Comparison of ENCODE assay signal across 13 cellular contexts in the genomic region with DNA sequence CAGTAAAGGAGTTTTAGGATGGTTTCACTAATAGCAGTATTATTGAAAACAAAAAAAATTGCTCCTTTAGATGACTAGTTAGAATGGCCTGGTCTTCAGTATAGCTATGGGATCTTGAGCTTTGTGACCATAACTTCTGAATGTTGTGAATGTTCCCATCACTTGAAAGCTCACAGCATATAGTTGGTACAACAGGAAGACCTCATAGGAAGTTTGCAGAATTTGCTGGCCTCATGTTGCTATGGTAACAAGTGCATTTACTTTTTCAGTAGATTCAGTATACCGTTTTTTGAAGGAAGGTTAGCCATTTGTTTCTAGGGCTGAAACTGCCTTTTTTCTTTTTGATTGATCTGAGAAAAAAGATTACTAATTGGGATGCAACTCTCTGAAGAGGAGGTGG.
DNase-seq lines count a peak whose midpoint lies in the region; ATAC-seq, FAIRE-seq and TF ChIP-seq lines count a peak whose summit lies in the region.
"Had no signal": no experiment of that assay in that cellular context is flagged by ENCODE, and none has a peak within 500 bp of the region (broad histone marks: within the 10 kb centered on the region; RNA-seq: fewer than 3 reads in every experiment).

No MANE protein-coding gene starts in this region.

- peak; percentile 15 for DNase-seq in GM10248 (ENCODE audit: extremely low spot score)
- peak; percentile 49 for DNase-seq in KBM-7
- DNase-seq in effector memory CD8-positive, alpha-beta T cell, result peak in 1 of 3 experiments; percentile 3
- DNase-seq in D721Med (ENCODE audit: insufficient read length, low spot score), result no peak
- DNase-seq in dedifferentiated amniotic fluid mesenchymal stem cell (ENCODE audit: extremely low spot score), result no peak
- DNase-seq: activated CD4-positive, alpha-beta T cell treated with anti-CD3 and anti-CD28 coated beads for 36 hours; NCI-H187 treated with DMSO at 0.1 percent for 48 hours; trophoblast cell had no signal

- in situ Hi-C loops in KBM-7 (cut with MboI; ENCODE audit: low pct_unique_long_range_greater_than_20kb, low sequenced_read_pairs), result no loop called here

- peaks cover 22% of the 10 kb centered on the region for H3K4me1 ChIP-seq in BLaER1

- CTCF ChIA-PET in GM10248 (lab: Yijun Ruan, JAX), result interaction anchor here (2.4 to 2.8 kb wide), 2 partner anchors 9 to 37 kb away, joined by 5 to 14 read pairs; a partner anchor contains a TSS

- no peaks in the 10 kb centered on the region for H3K9me3 ChIP-seq in BLaER1

- H3K9ac ChIP-seq in BLaER1, result no peak overlapping the region
- H3K9ac ChIP-seq: parathyroid adenoma had no signal

- no peak for FAIRE-seq in D721Med (lab: Jason Lieb, UNC)

- H3K4me2 ChIP-seq in BLaER1, result peak overlapping the region; percentile 3; the same call in 1 of the 2 replicates

- POLR2A ChIA-PET in GM10248 (lab: Yijun Ruan, JAX), result no interaction called here

- peak overlapping the region in 1 of 2 donors; percentile 62 for H3K27ac Mint-ChIP-seq in effector memory CD8-positive, alpha-beta T cell
- H3K27ac Mint-ChIP-seq: activated CD4-positive, alpha-beta T cell treated with anti-CD3 and anti-CD28 coated beads for 36 hours had no signal

- ATAC-seq in effector memory CD8-positive, alpha-beta T cell (replicated peaks), result peak; percentile 76
- ATAC-seq in GM18511 (IDR thresholded peaks at IDR 0.05; ENCODE audit: unreplicated experiment) (no peak), GM21367 (IDR thresholded peaks at IDR 0.05; ENCODE audit: unreplicated experiment) (no peak)
- ATAC-seq: activated CD4-positive, alpha-beta T cell treated with anti-CD3 and anti-CD28 coated beads for 36 hours; HCT116 had no signal

- no peak overlapping the region for H3K27ac ChIP-seq in BLaER1
- H3K27ac ChIP-seq: parathyroid adenoma had no signal

- H3K4me3 ChIP-seq in BLaER1, result no peak overlapping the region

- no peaks in the 10 kb centered on the region for H3K27me3 Mint-ChIP-seq in effector memory CD8-positive, alpha-beta T cell
- H3K27me3 Mint-ChIP-seq: activated CD4-positive, alpha-beta T cell treated with anti-CD3 and anti-CD28 coated beads for 36 hours had no signal

- peaks cover 18% of the 10 kb centered on the region for H3K36me3 ChIP-seq in BLaER1

- no peaks in the 10 kb centered on the region for H3K27me3 ChIP-seq in BLaER1

- H4K20me1 ChIP-seq in BLaER1, result peaks cover 100% of the 10 kb centered on the region

- H3K4me3 Mint-ChIP-seq in effector memory CD8-positive, alpha-beta T cell, result no peak overlapping the region
- H3K4me3 Mint-ChIP-seq: activated CD4-positive, alpha-beta T cell treated with anti-CD3 and anti-CD28 coated beads for 36 hours had no signal

- no peaks in the 10 kb centered on the region for H3K9me3 Mint-ChIP-seq in effector memory CD8-positive, alpha-beta T cell

- peaks cover 22% of the 10 kb centered on the region for H3K36me3 Mint-ChIP-seq in effector memory CD8-positive, alpha-beta T cell (ENCODE audit: insufficient read depth)

- H3K4me1 Mint-ChIP-seq in effector memory CD8-positive, alpha-beta T cell (ENCODE audit: low read depth in 2 of 2), result peaks cover 35 to 68% of the 10 kb centered on the region in 2 donors

- TF ChIP-seq CTCF in GM10248 (IDR thresholded peaks at IDR 0.05; ENCODE audit: control extremely low read depth, extremely low read depth, low read depth, missing control alignments) (no peak), D721Med (IDR thresholded peaks at IDR 0.05; ENCODE audit: insufficient read depth, missing control alignments) (no peak)

Comparison
In these comparisons a context has a peak if more than half of its experiments do, and no peak if none do; other contexts are left out.
1. DNase-seq: peak in GM10248 (single experiment) and KBM-7 (single experiment); none in D721Med (single experiment) and dedifferentiated amniotic fluid mesenchymal stem cell (single experiment).